8 cellular contexts compared by ENCODE assay signal in the genomic region with DNA sequence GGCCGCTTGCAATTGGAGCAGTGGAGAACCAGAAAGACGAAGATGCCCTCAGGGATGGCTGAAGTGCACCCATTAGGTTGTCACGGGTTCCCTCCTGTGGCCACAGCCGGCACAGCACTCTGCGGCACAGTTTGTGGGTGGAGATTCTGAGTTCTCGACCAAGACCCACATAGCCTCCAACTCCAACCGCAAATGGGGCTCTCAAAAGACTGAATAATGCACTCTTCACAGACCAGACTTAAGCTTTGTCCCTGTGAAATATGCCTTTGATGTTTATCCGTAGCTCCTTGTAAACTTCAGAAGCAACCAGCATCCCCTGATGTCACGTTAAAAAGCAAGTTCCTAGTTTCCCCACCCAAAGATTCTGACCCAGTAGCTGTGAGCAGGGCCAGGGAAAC. TPM values are rescaled to one million over a fixed set of nuclear protein-coding genes. Genes with fewer than 3 reads are reported as not detected.
DNase-seq lines count a peak whose midpoint lies in the region; ATAC-seq and TF ChIP-seq lines count a peak whose summit lies in the region.

No MANE protein-coding gene starts in this region.

- POLR2A ChIA-PET in HEK293T (lab: Yijun Ruan, JAX): interaction anchor here (0.9 kb wide), 1 partner anchor 11 kb away, joined by 4 read pairs; no protein-coding TSS in a partner anchor
- POLR2A ChIA-PET in activated naive CD8-positive, alpha-beta T cell treated with anti-CD3 and anti-CD28 coated beads, Interleukin-2, amount 10 ng/mL, durations not matched to agents 7 days and 5 days (lab: Charles Lee): interaction anchor here (1.0 kb wide), 1 partner anchor 165 kb away, joined by 3 read pairs; no protein-coding TSS in a partner anchor

- H3K9me3 Mint-ChIP-seq in activated naive CD8-positive, alpha-beta T cell treated with anti-CD3 and anti-CD28 coated beads, Interleukin-2, amount 10 ng/mL, durations not matched to agents 7 days and 5 days: no peaks in the 10 kb centered on the region

- ATAC-seq in activated naive CD8-positive, alpha-beta T cell treated with anti-CD3 and anti-CD28 coated beads, Interleukin-2, amount 10 ng/mL, durations not matched to agents 7 days and 5 days (ENCODE audit: low read depth): peak; percentile 81

- no peaks in the 10 kb centered on the region for H3K9me3 ChIP-seq in left ventricle myocardium inferior (replicated peaks)

- peaks cover 4% of the 10 kb centered on the region for H3K4me1 ChIP-seq in left ventricle myocardium inferior

- H3K4me1 Mint-ChIP-seq in activated naive CD8-positive, alpha-beta T cell treated with anti-CD3 and anti-CD28 coated beads, Interleukin-2, amount 10 ng/mL, durations not matched to agents 7 days and 5 days: no peaks in the 10 kb centered on the region

- H3K27me3 Mint-ChIP-seq in activated naive CD8-positive, alpha-beta T cell treated with anti-CD3 and anti-CD28 coated beads, Interleukin-2, amount 10 ng/mL, durations not matched to agents 7 days and 5 days: no peaks in the 10 kb centered on the region

- no peak overlapping the region for H3K27ac ChIP-seq in left ventricle myocardium inferior (replicated peaks)

- no peaks in the 10 kb centered on the region for H3K36me3 ChIP-seq in left ventricle myocardium inferior

- DNase-seq in GM12865 (ENCODE audit: low read depth) (peak; percentile 76), HEK293T (ENCODE audit: extremely low spot score) (peak; percentile 87), MV-4-11 (lab: John Stamatoyannopoulos, UW) (peak; percentile 58), SKM-1 (lab: John Stamatoyannopoulos, UW; ENCODE audit: unreplicated experiment) (peak; percentile 38), left ventricle myocardium inferior (peak; percentile 77), retina (peak; percentile 81), GF-D8 (lab: John Stamatoyannopoulos, UW) (no peak)
- peak; percentile 77 for DNase-seq in activated naive CD8-positive, alpha-beta T cell treated with anti-CD3 and anti-CD28 coated beads, Interleukin-2, amount 10 ng/mL, durations not matched to agents 7 days and 5 days

- peaks cover 29% of the 10 kb centered on the region for H3K27me3 ChIP-seq in left ventricle myocardium inferior (ENCODE audit: low read depth)

- CTCF ChIA-PET in HEK293T (lab: Yijun Ruan, JAX): interaction anchor here (0.9 to 1.1 kb wide), 4 partner anchors 20 to 164 kb away, joined by 3 to 8 read pairs (median 4); no protein-coding TSS in a partner anchor

- H3K4me3 ChIP-seq in GM12865 (ENCODE audit: low read depth, low read length): no peak overlapping the region
- no peak overlapping the region for H3K4me3 ChIP-seq in left ventricle myocardium inferior

- H3K27ac Mint-ChIP-seq in activated naive CD8-positive, alpha-beta T cell treated with anti-CD3 and anti-CD28 coated beads, Interleukin-2, amount 10 ng/mL, durations not matched to agents 7 days and 5 days: no peak overlapping the region

- H3K36me3 Mint-ChIP-seq in activated naive CD8-positive, alpha-beta T cell treated with anti-CD3 and anti-CD28 coated beads, Interleukin-2, amount 10 ng/mL, durations not matched to agents 7 days and 5 days: no peaks in the 10 kb centered on the region

- intact Hi-C loops in left ventricle myocardium inferior (cut with micrococcal nuclease): loop anchor here (10.0 kb wide), 1 partner anchor 162 kb away; no protein-coding TSS in a partner anchor

- H3K4me3 Mint-ChIP-seq in activated naive CD8-positive, alpha-beta T cell treated with anti-CD3 and anti-CD28 coated beads, Interleukin-2, amount 10 ng/mL, durations not matched to agents 7 days and 5 days: no peak overlapping the region

- TF ChIP-seq CTCF in GM12865 (IDR thresholded peaks at IDR 0.05; ENCODE audit: insufficient read depth, low read depth, low read length, missing control alignments) (peak; percentile 92), left ventricle myocardium inferior (IDR thresholded peaks at IDR 0.05; ENCODE audit: borderline replicate concordance) (peak; percentile 93)

TF ChIP-seq in HEK293T, 16 proteins besides CTCF, POLR2A, EP300 and RAD21:
- no peak for TF ChIP-seq FOXK2 (IDR thresholded peaks at IDR 0.05)
- no peak for TF ChIP-seq BHLHE40 (IDR thresholded peaks at IDR 0.05; ENCODE audit: borderline replicate concordance)
- TF ChIP-seq FOXM1 (IDR thresholded peaks at IDR 0.05; ENCODE audit: borderline replicate concordance): no peak
- TF ChIP-seq, protein P1, sequence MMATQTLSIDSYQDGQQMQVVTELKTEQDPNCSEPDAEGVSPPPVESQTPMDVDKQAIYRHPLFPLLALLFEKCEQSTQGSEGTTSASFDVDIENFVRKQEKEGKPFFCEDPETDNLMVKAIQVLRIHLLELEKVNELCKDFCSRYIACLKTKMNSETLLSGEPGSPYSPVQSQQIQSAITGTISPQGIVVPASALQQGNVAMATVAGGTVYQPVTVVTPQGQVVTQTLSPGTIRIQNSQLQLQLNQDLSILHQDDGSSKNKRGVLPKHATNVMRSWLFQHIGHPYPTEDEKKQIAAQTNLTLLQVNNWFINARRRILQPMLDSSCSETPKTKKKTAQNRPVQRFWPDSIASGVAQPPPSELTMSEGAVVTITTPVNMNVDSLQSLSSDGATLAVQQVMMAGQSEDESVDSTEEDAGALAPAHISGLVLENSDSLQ (IDR thresholded peaks at IDR 0.05): no peak
- TF ChIP-seq HDGF (IDR thresholded peaks at IDR 0.05; ENCODE audit: borderline replicate concordance): no peak
- no peak for TF ChIP-seq NFRKB (IDR thresholded peaks at IDR 0.05)
- TF ChIP-seq LEF1 (IDR thresholded peaks at IDR 0.05; ENCODE audit: borderline replicate concordance): no peak
- TF ChIP-seq FOXA1 (IDR thresholded peaks at IDR 0.05): no peak
- no peak for TF ChIP-seq ARNT (IDR thresholded peaks at IDR 0.05)
- no peak for TF ChIP-seq SP1 (IDR thresholded peaks at IDR 0.05)
- no peak for TF ChIP-seq L3MBTL2 (conservative IDR thresholded peaks at IDR 0.05)
- TF ChIP-seq ZNF384 (IDR thresholded peaks at IDR 0.05): no peak
- TF ChIP-seq CTBP1 (IDR thresholded peaks at IDR 0.05; ENCODE audit: borderline replicate concordance): no peak

RNA-seq across cellular contexts. Expression of a gene that starts 0.9 kb away (rescaled TPM):
- not detected for total RNA-seq in activated naive CD8-positive, alpha-beta T cell treated with anti-CD3 and anti-CD28 coated beads, Interleukin-2, amount 10 ng/mL, durations not matched to agents 7 days and 5 days
- total RNA-seq in left ventricle myocardium inferior: not detected

RNA-seq across cellular contexts. Expression of a gene that starts 31.1 kb away (rescaled TPM):
- total RNA-seq in activated naive CD8-positive, alpha-beta T cell treated with anti-CD3 and anti-CD28 coated beads, Interleukin-2, amount 10 ng/mL, durations not matched to agents 7 days and 5 days: 1 to 10 TPM; 5.9 to 8.5 TPM
- total RNA-seq in left ventricle myocardium inferior: 576 TPM

RNA-seq across cellular contexts. Expression of a gene that starts 38.4 kb away (rescaled TPM):
- not detected for total RNA-seq in activated naive CD8-positive, alpha-beta T cell treated with anti-CD3 and anti-CD28 coated beads, Interleukin-2, amount 10 ng/mL, durations not matched to agents 7 days and 5 days
- total RNA-seq in left ventricle myocardium inferior: not detected

Comparison
In these comparisons a context has a peak if more than half of its experiments do, and no peak if none do; other contexts are left out.
1. RNA of a gene that starts 31.1 kb away (total RNA-seq): 576 TPM in left ventricle myocardium inferior (single experiment); 5.9 to 8.5 TPM in activated naive CD8-positive, alpha-beta T cell treated with anti-CD3 and anti-CD28 coated beads, Interleukin-2, amount 10 ng/mL, durations not matched to agents 7 days and 5 days; every median in the first group is over 10 times any median in the second.